Comparison of ENCODE assay signal across 1 cellular context in the genomic region with DNA sequence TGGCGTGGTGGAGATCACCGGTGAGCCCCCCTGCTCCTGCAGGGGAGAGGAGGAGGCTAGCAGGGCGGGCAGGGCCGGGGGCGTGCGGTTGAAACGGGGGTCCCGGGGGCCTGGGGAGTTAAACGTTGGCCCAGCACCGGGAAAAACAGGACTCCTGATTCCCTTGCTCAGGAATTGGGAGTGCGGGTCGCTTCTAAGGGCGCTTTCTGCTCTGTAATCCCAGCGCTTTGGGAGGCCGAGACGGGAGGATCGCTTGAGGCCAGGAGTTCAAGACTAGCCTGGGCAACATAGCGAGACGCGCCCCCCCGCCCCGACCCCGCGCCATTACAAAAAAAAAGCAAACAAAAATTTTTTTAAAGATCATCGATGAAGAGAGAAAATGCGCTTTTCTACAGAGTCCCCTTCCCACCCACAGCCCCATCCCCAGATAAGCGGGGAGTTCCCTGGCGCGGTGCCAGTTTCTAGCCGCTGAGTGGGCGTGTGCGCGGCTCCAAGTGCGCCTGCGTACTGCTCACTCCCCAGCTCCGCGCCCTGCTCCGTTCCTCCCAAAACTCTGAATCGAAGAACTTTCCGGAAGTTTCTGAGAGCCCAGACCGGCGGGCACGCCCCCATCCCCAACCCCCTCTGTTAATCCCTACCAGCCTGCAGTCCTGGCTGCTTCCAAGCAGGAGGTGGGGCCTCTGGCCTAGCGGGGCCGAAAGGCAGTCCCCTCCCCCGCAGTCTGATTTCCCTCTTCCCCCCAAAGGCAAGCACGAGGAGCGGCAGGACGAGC.
TF ChIP-seq lines count a peak whose summit lies in the region.

No MANE protein-coding gene starts in this region.

TF ChIP-seq in HepG2, 621 proteins besides CTCF, POLR2A, EP300 and RAD21 (continued from another document and continues in another):
- TF ChIP-seq MAX (IDR thresholded peaks at IDR 0.05) (peak; percentile 89), ZNF33A (CRISPR knock-in tag; IDR thresholded peaks at IDR 0.05; ENCODE audit: borderline replicate concordance) (0 out of 2 replicates have a peak, but pooled peaks have one; percentile 24), GLI4 (CRISPR knock-in tag; IDR thresholded peaks at IDR 0.05; ENCODE audit: borderline replicate concordance) (no peak), E2F1 (CRISPR knock-in tag; IDR thresholded peaks at IDR 0.05) (peak; percentile 39; the same call in 1 of the 2 replicates), ZNF20 (CRISPR knock-in tag; IDR thresholded peaks at IDR 0.05) (no peak), RBM22 (optimal IDR thresholded peaks at IDR 0.05; ENCODE audit: low read length) (no peak), MAZ (IDR thresholded peaks at IDR 0.05; ENCODE audit: borderline replicate concordance, low read depth, low read length) (0 out of 2 replicates have a peak, but pooled peaks have one; percentile 46), MAZ (CRISPR knock-in tag; IDR thresholded peaks at IDR 0.05; ENCODE audit: low read depth) (no peak), ZFP36L1 (CRISPR knock-in tag; IDR thresholded peaks at IDR 0.05) (no peak), ZNF263 (CRISPR knock-in tag; IDR thresholded peaks at IDR 0.05) (0 out of 2 replicates have a peak, but pooled peaks have one; percentile 9), ZBTB1 (CRISPR knock-in tag; IDR thresholded peaks at IDR 0.05; ENCODE audit: borderline replicate concordance) (no peak), REXO4 (CRISPR knock-in tag; IDR thresholded peaks at IDR 0.05; ENCODE audit: borderline replicate concordance) (no peak), ZNF879 (CRISPR knock-in tag; IDR thresholded peaks at IDR 0.05) (no peak; the same call in 1 of the 2 replicates), KDM5A (IDR thresholded peaks at IDR 0.05; ENCODE audit: borderline replicate concordance, low read length) (no peak), RFXAP (CRISPR knock-in tag; IDR thresholded peaks at IDR 0.05; ENCODE audit: borderline replicate concordance) (peak; percentile 77), ZNF543 (CRISPR knock-in tag; IDR thresholded peaks at IDR 0.05) (no peak), RXRA (CRISPR knock-in tag; IDR thresholded peaks at IDR 0.05) (0 out of 2 replicates have a peak, but pooled peaks have one; percentile 24), TMF1 (CRISPR knock-in tag; IDR thresholded peaks at IDR 0.05; ENCODE audit: low read depth) (0 out of 2 replicates have a peak, but pooled peaks have one; percentile 34), ARID3A (IDR thresholded peaks at IDR 0.05; ENCODE audit: low read depth, low read length) (no peak), ZKSCAN8 (CRISPR knock-in tag; IDR thresholded peaks at IDR 0.05; ENCODE audit: borderline replicate concordance) (no peak), RFXANK (CRISPR knock-in tag; IDR thresholded peaks at IDR 0.05) (0 out of 2 replicates have a peak, but pooled peaks have one; percentile 53), SCMH1 (CRISPR knock-in tag; IDR thresholded peaks at IDR 0.05; ENCODE audit: borderline replicate concordance) (no peak), ETV5 (CRISPR knock-in tag; IDR thresholded peaks at IDR 0.05; ENCODE audit: borderline replicate concordance) (peak; percentile 73; the same call in 1 of the 2 replicates), CENPX (CRISPR knock-in tag; IDR thresholded peaks at IDR 0.05) (no peak), CEBPZ (IDR thresholded peaks at IDR 0.05; ENCODE audit: low read length) (no peak), ZNF562 (CRISPR knock-in tag; IDR thresholded peaks at IDR 0.05; ENCODE audit: borderline replicate concordance) (no peak), ZFP36 (IDR thresholded peaks at IDR 0.05; ENCODE audit: borderline replicate concordance, low read depth, low read length, partially characterized antibody) (no peak), ELF1 (CRISPR knock-in tag; IDR thresholded peaks at IDR 0.05) (peak; percentile 73), ZNF281 (CRISPR knock-in tag; IDR thresholded peaks at IDR 0.05; ENCODE audit: borderline replicate concordance) (peak; percentile 89), BCL6 (CRISPR knock-in tag; IDR thresholded peaks at IDR 0.05) (peak; percentile 77), SPEN (CRISPR knock-in tag; IDR thresholded peaks at IDR 0.05; ENCODE audit: low read depth) (peak; percentile 62; the same call in 1 of the 2 replicates), TSC22D2 (CRISPR knock-in tag; IDR thresholded peaks at IDR 0.05; ENCODE audit: borderline replicate concordance) (peak; percentile 83; the same call in 1 of the 2 replicates), RARA (CRISPR knock-in tag; IDR thresholded peaks at IDR 0.05) (no peak), PATZ1 (CRISPR knock-in tag; IDR thresholded peaks at IDR 0.05) (peak; percentile 53; the same call in 1 of the 2 replicates), KAT8 (CRISPR knock-in tag; IDR thresholded peaks at IDR 0.05) (peak; percentile 52), ZNF878 (CRISPR knock-in tag; IDR thresholded peaks at IDR 0.05) (no peak), SALL2 (CRISPR knock-in tag; IDR thresholded peaks at IDR 0.05) (0 out of 2 replicates have a peak, but pooled peaks have one; percentile 61), SOX6 (IDR thresholded peaks at IDR 0.05) (no peak), SOX6 (CRISPR knock-in tag; IDR thresholded peaks at IDR 0.05) (peak; percentile 36; the same call in 1 of the 2 replicates), GTF3A (CRISPR knock-in tag; conservative IDR thresholded peaks at IDR 0.05) (peak; percentile 73; the same call in 1 of the 2 replicates), MEIS2 (CRISPR knock-in tag; IDR thresholded peaks at IDR 0.05) (peak; percentile 51; the same call in 1 of the 2 replicates), JDP2 (CRISPR knock-in tag; IDR thresholded peaks at IDR 0.05; ENCODE audit: borderline replicate concordance) (no peak), ERF (CRISPR knock-in tag; IDR thresholded peaks at IDR 0.05) (peak; percentile 74), YEATS4 (CRISPR knock-in tag; IDR thresholded peaks at IDR 0.05; ENCODE audit: borderline replicate concordance) (0 out of 2 replicates have a peak, but pooled peaks have one; percentile 40), SMAD3 (CRISPR knock-in tag; IDR thresholded peaks at IDR 0.05) (peak; percentile 42; the same call in 1 of the 2 replicates)
- TF ChIP-seq, protein P1, sequence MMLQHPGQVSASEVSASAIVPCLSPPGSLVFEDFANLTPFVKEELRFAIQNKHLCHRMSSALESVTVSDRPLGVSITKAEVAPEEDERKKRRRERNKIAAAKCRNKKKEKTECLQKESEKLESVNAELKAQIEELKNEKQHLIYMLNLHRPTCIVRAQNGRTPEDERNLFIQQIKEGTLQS (CRISPR knock-in tag; IDR thresholded peaks at IDR 0.05), result 0 out of 2 replicates have a peak, but pooled peaks have one; percentile 28
- TF ChIP-seq, protein P2, sequence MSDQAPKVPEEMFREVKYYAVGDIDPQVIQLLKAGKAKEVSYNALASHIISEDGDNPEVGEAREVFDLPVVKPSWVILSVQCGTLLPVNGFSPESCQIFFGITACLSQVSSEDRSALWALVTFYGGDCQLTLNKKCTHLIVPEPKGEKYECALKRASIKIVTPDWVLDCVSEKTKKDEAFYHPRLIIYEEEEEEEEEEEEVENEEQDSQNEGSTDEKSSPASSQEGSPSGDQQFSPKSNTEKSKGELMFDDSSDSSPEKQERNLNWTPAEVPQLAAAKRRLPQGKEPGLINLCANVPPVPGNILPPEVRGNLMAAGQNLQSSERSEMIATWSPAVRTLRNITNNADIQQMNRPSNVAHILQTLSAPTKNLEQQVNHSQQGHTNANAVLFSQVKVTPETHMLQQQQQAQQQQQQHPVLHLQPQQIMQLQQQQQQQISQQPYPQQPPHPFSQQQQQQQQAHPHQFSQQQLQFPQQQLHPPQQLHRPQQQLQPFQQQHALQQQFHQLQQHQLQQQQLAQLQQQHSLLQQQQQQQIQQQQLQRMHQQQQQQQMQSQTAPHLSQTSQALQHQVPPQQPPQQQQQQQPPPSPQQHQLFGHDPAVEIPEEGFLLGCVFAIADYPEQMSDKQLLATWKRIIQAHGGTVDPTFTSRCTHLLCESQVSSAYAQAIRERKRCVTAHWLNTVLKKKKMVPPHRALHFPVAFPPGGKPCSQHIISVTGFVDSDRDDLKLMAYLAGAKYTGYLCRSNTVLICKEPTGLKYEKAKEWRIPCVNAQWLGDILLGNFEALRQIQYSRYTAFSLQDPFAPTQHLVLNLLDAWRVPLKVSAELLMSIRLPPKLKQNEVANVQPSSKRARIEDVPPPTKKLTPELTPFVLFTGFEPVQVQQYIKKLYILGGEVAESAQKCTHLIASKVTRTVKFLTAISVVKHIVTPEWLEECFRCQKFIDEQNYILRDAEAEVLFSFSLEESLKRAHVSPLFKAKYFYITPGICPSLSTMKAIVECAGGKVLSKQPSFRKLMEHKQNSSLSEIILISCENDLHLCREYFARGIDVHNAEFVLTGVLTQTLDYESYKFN (CRISPR knock-in tag; conservative IDR thresholded peaks at IDR 0.05), result peak; percentile 45; the same call in 1 of the 2 replicates
